7 cellular contexts compared by ENCODE assay signal in the genomic region with DNA sequence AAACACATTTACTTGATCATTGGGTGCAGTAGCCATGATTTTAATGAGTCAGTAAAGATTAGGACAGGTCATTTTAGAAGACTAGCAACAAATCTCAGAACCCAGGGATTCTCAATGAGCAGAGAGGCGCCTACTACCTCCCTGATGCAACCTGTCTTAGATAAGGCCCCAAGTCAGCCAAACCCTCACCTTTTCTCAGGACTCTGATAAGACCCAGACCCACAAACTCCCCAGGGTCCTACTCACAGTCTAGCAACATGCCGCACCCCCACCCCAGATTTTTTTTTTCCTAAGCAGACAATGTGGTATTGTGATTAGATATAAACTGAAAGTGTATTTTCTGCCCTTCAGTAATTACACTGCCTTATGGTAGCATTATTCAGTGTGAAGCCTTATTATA.
"Had no signal": no experiment of that assay in that cellular context is flagged by ENCODE, and none has a peak within 500 bp of the region (broad histone marks: within the 10 kb centered on the region; RNA-seq: fewer than 3 reads in every experiment).

No MANE protein-coding gene starts in this region.

- FAIRE-seq: K562 had no signal

- H3K9me3 ChIP-seq: HAP-1 had no signal

- H3K4me3 Mint-ChIP-seq: HFFc6 had no signal

- H3K27ac ChIP-seq: HL-60 had no signal

- H3K27ac Mint-ChIP-seq: HFFc6 had no signal

- DNase-seq: GOT3, H7, HFFc6, IMR-90 had no signal

- H3K36me3 ChIP-seq: HAP-1 had no signal

- H3K4me1 ChIP-seq: HAP-1 had no signal

- H3K4me3 ChIP-seq: HAP-1, K562 had no signal
